Comparison of ENCODE assay signal across 1 cellular context in the genomic region with DNA sequence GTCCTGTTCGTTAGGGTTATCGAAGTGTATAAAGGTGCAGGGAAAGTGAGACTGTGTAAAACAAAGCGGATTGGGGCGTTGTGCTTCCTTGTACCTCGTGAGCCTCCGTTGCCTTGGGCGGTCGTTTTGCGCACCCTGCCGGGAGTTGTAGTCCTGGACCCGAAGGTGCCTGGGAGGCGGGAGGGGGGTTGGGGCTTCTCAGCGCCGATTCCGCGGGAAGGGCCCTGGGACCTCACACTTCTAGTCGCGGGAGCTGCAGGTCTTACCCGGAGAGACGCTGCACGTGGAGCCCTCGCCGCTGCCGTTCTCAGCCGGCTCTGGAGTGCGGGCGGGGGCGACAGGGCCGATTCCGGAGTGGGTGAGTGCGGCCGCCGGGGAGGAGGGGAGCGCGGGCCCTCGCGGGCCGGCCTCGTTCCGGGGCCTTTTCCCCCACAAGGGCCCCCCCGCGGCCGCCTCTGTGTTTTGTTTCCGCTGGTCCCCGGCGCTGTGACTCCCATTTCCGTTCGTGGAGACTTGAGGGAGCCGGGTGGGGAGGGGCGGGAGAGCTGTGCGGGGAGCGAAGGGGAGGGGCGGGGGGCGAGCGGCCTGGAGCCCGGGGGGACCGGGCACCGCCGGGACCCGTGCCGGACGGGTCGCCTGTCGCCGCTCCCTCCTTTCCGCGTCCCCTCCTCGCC.
A peak's percentile ranks its signal among the peaks of the same experiment; 100 is the strongest.
TF ChIP-seq lines count a peak whose summit lies in the region.

No MANE protein-coding gene starts in this region.

TF ChIP-seq in HepG2, 621 proteins besides CTCF, POLR2A, EP300 and RAD21 (continued from another document and continues in another):
- TF ChIP-seq, protein P1, sequence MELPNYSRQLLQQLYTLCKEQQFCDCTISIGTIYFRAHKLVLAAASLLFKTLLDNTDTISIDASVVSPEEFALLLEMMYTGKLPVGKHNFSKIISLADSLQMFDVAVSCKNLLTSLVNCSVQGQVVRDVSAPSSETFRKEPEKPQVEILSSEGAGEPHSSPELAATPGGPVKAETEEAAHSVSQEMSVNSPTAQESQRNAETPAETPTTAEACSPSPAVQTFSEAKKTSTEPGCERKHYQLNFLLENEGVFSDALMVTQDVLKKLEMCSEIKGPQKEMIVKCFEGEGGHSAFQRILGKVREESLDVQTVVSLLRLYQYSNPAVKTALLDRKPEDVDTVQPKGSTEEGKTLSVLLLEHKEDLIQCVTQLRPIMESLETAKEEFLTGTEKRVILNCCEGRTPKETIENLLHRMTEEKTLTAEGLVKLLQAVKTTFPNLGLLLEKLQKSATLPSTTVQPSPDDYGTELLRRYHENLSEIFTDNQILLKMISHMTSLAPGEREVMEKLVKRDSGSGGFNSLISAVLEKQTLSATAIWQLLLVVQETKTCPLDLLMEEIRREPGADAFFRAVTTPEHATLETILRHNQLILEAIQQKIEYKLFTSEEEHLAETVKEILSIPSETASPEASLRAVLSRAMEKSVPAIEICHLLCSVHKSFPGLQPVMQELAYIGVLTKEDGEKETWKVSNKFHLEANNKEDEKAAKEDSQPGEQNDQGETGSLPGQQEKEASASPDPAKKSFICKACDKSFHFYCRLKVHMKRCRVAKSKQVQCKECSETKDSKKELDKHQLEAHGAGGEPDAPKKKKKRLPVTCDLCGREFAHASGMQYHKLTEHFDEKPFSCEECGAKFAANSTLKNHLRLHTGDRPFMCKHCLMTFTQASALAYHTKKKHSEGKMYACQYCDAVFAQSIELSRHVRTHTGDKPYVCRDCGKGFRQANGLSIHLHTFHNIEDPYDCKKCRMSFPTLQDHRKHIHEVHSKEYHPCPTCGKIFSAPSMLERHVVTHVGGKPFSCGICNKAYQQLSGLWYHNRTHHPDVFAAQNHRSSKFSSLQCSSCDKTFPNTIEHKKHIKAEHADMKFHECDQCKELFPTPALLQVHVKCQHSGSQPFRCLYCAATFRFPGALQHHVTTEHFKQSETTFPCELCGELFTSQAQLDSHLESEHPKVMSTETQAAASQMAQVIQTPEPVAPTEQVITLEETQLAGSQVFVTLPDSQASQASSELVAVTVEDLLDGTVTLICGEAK (IDR thresholded peaks at IDR 0.05) = no peak
- TF ChIP-seq, protein P1 (CRISPR knock-in tag; IDR thresholded peaks at IDR 0.05) = 0 out of 2 replicates have a peak, but pooled peaks have one; percentile 8
- peak; percentile 69; the same call in 1 of the 2 replicates for TF ChIP-seq KDM5B (CRISPR knock-in tag; IDR thresholded peaks at IDR 0.05; ENCODE audit: borderline replicate concordance)
- TF ChIP-seq GFI1 (CRISPR knock-in tag; IDR thresholded peaks at IDR 0.05; ENCODE audit: borderline replicate concordance) = no peak
- no peak for TF ChIP-seq PHB2 (IDR thresholded peaks at IDR 0.05; ENCODE audit: partially characterized antibody)
- TF ChIP-seq ZNF543 (CRISPR knock-in tag; IDR thresholded peaks at IDR 0.05) = peak; percentile 63; the same call in 1 of the 2 replicates
- 0 out of 2 replicates have a peak, but pooled peaks have one; percentile 53 for TF ChIP-seq ZFP41 (CRISPR knock-in tag; IDR thresholded peaks at IDR 0.05; ENCODE audit: borderline replicate concordance)
- no peak for TF ChIP-seq NPAS2 (CRISPR knock-in tag; IDR thresholded peaks at IDR 0.05; ENCODE audit: borderline replicate concordance)
- TF ChIP-seq, protein P2, sequence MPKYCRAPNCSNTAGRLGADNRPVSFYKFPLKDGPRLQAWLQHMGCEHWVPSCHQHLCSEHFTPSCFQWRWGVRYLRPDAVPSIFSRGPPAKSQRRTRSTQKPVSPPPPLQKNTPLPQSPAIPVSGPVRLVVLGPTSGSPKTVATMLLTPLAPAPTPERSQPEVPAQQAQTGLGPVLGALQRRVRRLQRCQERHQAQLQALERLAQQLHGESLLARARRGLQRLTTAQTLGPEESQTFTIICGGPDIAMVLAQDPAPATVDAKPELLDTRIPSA (CRISPR knock-in tag; IDR thresholded peaks at IDR 0.05; ENCODE audit: borderline replicate concordance) = no peak
- TF ChIP-seq TSC22D2 (CRISPR knock-in tag; IDR thresholded peaks at IDR 0.05; ENCODE audit: borderline replicate concordance) = no peak
- TF ChIP-seq ZNF510 (CRISPR knock-in tag; IDR thresholded peaks at IDR 0.05; ENCODE audit: low read depth) = 0 out of 2 replicates have a peak, but pooled peaks have one; percentile 5
- TF ChIP-seq, protein P3, sequence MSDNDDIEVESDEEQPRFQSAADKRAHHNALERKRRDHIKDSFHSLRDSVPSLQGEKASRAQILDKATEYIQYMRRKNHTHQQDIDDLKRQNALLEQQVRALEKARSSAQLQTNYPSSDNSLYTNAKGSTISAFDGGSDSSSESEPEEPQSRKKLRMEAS (IDR thresholded peaks at IDR 0.05) = peak; percentile 56; the same call in 1 of the 2 replicates
- TF ChIP-seq, protein P4, sequence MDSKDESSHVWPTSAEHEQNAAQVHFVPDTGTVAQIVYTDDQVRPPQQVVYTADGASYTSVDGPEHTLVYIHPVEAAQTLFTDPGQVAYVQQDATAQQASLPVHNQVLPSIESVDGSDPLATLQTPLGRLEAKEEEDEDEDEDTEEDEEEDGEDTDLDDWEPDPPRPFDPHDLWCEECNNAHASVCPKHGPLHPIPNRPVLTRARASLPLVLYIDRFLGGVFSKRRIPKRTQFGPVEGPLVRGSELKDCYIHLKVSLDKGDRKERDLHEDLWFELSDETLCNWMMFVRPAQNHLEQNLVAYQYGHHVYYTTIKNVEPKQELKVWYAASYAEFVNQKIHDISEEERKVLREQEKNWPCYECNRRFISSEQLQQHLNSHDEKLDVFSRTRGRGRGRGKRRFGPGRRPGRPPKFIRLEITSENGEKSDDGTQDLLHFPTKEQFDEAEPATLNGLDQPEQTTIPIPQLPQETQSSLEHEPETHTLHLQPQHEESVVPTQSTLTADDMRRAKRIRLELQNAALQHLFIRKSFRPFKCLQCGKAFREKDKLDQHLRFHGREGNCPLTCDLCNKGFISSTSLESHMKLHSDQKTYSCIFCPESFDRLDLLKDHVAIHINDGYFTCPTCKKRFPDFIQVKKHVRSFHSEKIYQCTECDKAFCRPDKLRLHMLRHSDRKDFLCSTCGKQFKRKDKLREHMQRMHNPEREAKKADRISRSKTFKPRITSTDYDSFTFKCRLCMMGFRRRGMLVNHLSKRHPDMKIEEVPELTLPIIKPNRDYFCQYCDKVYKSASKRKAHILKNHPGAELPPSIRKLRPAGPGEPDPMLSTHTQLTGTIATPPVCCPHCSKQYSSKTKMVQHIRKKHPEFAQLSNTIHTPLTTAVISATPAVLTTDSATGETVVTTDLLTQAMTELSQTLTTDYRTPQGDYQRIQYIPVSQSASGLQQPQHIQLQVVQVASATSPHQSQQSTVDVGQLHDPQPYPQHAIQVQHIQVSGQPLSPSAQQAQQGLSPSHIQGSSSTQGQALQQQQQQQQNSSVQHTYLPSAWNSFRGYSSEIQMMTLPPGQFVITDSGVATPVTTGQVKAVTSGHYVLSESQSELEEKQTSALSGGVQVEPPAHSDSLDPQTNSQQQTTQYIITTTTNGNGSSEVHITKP (CRISPR knock-in tag; IDR thresholded peaks at IDR 0.05; ENCODE audit: low read depth) = no peak
- TF ChIP-seq, protein P5, sequence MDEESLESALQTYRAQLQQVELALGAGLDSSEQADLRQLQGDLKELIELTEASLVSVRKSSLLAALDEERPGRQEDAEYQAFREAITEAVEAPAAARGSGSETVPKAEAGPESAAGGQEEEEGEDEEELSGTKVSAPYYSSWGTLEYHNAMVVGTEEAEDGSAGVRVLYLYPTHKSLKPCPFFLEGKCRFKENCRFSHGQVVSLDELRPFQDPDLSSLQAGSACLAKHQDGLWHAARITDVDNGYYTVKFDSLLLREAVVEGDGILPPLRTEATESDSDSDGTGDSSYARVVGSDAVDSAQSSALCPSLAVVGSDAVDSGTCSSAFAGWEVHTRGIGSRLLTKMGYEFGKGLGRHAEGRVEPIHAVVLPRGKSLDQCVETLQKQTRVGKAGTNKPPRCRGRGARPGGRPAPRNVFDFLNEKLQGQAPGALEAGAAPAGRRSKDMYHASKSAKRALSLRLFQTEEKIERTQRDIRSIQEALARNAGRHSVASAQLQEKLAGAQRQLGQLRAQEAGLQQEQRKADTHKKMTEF (CRISPR knock-in tag; IDR thresholded peaks at IDR 0.05) = no peak; the same call in 1 of the 2 replicates
- no peak for TF ChIP-seq ZNF234 (CRISPR knock-in tag; conservative IDR thresholded peaks at IDR 0.05)
- TF ChIP-seq, protein P6, sequence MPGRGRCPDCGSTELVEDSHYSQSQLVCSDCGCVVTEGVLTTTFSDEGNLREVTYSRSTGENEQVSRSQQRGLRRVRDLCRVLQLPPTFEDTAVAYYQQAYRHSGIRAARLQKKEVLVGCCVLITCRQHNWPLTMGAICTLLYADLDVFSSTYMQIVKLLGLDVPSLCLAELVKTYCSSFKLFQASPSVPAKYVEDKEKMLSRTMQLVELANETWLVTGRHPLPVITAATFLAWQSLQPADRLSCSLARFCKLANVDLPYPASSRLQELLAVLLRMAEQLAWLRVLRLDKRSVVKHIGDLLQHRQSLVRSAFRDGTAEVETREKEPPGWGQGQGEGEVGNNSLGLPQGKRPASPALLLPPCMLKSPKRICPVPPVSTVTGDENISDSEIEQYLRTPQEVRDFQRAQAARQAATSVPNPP (CRISPR knock-in tag; IDR thresholded peaks at IDR 0.05) = peak; percentile 47; the same call in 1 of the 2 replicates
- TF ChIP-seq FOXO1 (CRISPR knock-in tag; IDR thresholded peaks at IDR 0.05) = no peak
- TF ChIP-seq ZNF850 (CRISPR knock-in tag; conservative IDR thresholded peaks at IDR 0.05) = no peak
- TF ChIP-seq ZNF230 (CRISPR knock-in tag; IDR thresholded peaks at IDR 0.05) = no peak
- TF ChIP-seq, protein P7, sequence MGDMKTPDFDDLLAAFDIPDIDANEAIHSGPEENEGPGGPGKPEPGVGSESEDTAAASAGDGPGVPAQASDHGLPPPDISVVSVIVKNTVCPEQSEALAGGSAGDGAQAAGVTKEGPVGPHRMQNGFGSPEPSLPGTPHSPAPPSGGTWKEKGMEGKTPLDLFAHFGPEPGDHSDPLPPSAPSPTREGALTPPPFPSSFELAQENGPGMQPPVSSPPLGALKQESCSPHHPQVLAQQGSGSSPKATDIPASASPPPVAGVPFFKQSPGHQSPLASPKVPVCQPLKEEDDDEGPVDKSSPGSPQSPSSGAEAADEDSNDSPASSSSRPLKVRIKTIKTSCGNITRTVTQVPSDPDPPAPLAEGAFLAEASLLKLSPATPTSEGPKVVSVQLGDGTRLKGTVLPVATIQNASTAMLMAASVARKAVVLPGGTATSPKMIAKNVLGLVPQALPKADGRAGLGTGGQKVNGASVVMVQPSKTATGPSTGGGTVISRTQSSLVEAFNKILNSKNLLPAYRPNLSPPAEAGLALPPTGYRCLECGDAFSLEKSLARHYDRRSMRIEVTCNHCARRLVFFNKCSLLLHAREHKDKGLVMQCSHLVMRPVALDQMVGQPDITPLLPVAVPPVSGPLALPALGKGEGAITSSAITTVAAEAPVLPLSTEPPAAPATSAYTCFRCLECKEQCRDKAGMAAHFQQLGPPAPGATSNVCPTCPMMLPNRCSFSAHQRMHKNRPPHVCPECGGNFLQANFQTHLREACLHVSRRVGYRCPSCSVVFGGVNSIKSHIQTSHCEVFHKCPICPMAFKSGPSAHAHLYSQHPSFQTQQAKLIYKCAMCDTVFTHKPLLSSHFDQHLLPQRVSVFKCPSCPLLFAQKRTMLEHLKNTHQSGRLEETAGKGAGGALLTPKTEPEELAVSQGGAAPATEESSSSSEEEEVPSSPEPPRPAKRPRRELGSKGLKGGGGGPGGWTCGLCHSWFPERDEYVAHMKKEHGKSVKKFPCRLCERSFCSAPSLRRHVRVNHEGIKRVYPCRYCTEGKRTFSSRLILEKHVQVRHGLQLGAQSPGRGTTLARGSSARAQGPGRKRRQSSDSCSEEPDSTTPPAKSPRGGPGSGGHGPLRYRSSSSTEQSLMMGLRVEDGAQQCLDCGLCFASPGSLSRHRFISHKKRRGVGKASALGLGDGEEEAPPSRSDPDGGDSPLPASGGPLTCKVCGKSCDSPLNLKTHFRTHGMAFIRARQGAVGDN (CRISPR knock-in tag; IDR thresholded peaks at IDR 0.05) = peak; percentile 58; the same call in 1 of the 2 replicates
- TF ChIP-seq, protein P8, sequence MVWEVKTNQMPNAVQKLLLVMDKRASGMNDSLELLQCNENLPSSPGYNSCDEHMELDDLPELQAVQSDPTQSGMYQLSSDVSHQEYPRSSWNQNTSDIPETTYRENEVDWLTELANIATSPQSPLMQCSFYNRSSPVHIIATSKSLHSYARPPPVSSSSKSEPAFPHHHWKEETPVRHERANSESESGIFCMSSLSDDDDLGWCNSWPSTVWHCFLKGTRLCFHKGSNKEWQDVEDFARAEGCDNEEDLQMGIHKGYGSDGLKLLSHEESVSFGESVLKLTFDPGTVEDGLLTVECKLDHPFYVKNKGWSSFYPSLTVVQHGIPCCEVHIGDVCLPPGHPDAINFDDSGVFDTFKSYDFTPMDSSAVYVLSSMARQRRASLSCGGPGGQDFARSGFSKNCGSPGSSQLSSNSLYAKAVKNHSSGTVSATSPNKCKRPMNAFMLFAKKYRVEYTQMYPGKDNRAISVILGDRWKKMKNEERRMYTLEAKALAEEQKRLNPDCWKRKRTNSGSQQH (CRISPR knock-in tag; IDR thresholded peaks at IDR 0.05; ENCODE audit: low read depth) = no peak
